Comparison of ENCODE assay signal across 1 cellular context in the genomic region with DNA sequence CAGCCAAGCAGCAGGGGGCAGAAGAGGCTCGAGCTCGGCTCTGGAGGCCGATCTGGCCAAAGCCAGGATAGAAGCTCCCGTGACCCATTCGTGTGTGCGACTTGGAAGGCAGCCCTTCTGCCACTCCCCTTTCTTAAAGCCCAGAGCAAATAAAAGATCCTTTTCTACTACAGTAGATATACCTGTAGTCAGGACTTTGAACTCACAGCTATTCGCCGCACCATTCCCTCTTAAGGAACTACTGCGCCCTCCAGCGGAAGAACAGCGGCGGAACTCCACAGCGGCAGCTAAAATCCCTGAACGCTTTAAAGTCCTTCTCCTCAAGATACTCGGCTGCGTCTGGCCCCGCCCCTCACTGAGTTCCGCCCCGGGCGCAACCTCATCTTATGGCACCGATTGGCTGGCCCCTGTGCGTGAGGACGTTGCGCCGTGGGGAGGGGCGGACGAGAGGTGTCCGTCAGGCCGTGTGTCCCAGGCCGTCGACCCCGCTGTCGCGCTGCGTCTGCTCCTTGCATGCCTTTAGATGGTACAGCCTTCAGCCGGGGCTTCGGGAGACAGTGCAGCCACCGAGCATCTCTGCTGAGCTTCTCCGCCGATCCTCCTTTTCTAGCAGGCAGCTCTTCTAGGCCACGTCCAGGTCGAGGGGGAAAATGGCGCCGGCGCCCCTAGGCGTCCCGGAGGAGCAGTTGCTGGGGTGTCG.
TF ChIP-seq lines count a peak whose summit lies in the region.

LRIG2 (plus strand) TSS at position 442 of the 700 bp plus-strand sequence; CDS start at position 651, 209 bp downstream.

TF ChIP-seq in IMR-90, 13 proteins besides CTCF, POLR2A, EP300 and RAD21 (continued from another document):
- TF ChIP-seq MXI1 (IDR thresholded peaks at IDR 0.05; ENCODE audit: borderline replicate concordance, low read depth, low read length) (0 out of 2 replicates have a peak, but pooled peaks have one; percentile 3), RFX5 (IDR thresholded peaks at IDR 0.05; ENCODE audit: low read depth, low read length) (no peak), MAZ (IDR thresholded peaks at IDR 0.05; ENCODE audit: borderline replicate concordance, low read depth, low read length) (peak; percentile 82; the same call in 1 of the 2 replicates), FOS (IDR thresholded peaks at IDR 0.05; ENCODE audit: low read depth, low read length) (no peak), BHLHE40 (IDR thresholded peaks at IDR 0.05; ENCODE audit: low read depth, low read length) (peak; percentile 64), CEBPB (IDR thresholded peaks at IDR 0.05; ENCODE audit: low read depth, low read length) (no peak), CHD1 (IDR thresholded peaks at IDR 0.05; ENCODE audit: low read depth, low read length) (no peak), USF2 (IDR thresholded peaks at IDR 0.05; ENCODE audit: low read depth, low read length) (peak; percentile 32; the same call in 1 of the 2 replicates), MAFK (IDR thresholded peaks at IDR 0.05; ENCODE audit: low read depth, low read length) (no peak), NFE2L2 (IDR thresholded peaks at IDR 0.05; ENCODE audit: low read depth, low read length) (no peak)
